ENCODE assay signal across 9 cellular contexts in the genomic region with DNA sequence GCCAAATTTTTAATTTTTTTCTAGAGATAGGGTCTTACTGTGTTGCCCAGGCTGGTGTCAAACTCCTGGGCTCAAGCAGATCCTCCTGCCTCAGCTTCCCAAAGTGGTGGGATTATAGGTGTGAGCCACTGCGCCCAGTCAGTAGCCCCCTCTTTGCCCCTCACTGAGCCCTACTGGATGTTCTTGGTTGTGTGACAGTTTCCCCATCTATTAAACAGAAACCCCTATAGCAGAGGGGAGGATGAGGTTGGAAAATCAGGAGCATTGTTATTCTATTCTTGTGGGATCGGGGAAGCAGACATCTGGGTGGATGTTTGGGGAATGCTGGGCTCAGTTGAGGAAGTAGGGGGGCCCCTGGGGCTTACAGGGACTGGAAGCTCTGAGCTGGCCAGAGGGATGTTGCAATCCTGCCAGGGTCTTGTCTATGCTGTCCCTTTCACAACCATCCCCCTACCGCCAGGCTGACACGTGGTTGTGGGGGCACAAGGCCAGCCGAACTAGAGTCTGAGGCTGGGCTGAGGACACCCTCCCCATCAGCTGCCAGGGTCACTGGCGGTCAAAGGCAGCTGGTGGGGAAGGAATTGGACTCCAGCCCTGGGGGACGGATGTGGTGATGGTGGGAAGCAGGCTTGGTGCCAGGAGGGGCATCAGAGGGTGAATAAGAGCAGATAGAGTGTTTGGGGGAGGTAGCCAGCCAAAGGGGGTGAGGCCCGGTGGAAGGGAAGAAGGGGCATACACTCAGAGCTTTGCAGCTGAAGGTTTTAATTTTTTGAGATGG. TPM values are rescaled to one million over a fixed set of nuclear protein-coding genes. Genes with fewer than 3 reads are reported as not detected.
DNase-seq lines count a peak whose midpoint lies in the region; ATAC-seq and TF ChIP-seq lines count a peak whose summit lies in the region.
"Had no signal": no experiment of that assay in that cellular context is flagged by ENCODE, and none has a peak within 500 bp of the region (broad histone marks: within the 10 kb centered on the region; RNA-seq: fewer than 3 reads in every experiment).

No MANE protein-coding gene starts in this region.

- peak; percentile 65 to 69 for ATAC-seq in upper lobe of left lung (ENCODE audit: low FRiP score in 2 of 2)

- TF ChIP-seq CTCF in upper lobe of left lung (IDR thresholded peaks at IDR 0.05), result no peak

- no peak for TF ChIP-seq EP300 in upper lobe of left lung (IDR thresholded peaks at IDR 0.05)

- H3K36me3 ChIP-seq in upper lobe of left lung, result no peaks in the 10 kb centered on the region

- H3K27me3 ChIP-seq in upper lobe of left lung, result no peaks in the 10 kb centered on the region

- no peak overlapping the region for H3K4me3 ChIP-seq in upper lobe of left lung

- TF ChIP-seq POLR2A in upper lobe of left lung (IDR thresholded peaks at IDR 0.05), result peak in 1 of 4 donors; percentile 31

- WGBS in upper lobe of left lung, 2 donors, result 26 to 43% methylated on average over 8 of the region's 8 CpGs

- peak; percentile 69 for DNase-seq in NK-92 treated with Interleukin-12 subunit alpha and Interleukin-12 subunit beta, amount 100 ng/mL, for 24 hours (lab: John Stamatoyannopoulos, UW)
- DNase-seq in NK-92 (lab: John Stamatoyannopoulos, UW; ENCODE audit: unreplicated experiment), result no peak
- DNase-seq in inferior parietal cortex (ENCODE audit: extremely low spot score), result peak; percentile 60
- DNase-seq in upper lobe of left lung, result peak in 1 of 2 donors; percentile 83
- no peak for DNase-seq in activated CD8-positive, alpha-beta memory T cell treated with anti-CD3 and anti-CD28 coated beads for 24 hours
- no peak for DNase-seq in COLO668 (lab: John Stamatoyannopoulos, UW; ENCODE audit: unreplicated experiment)
- DNase-seq: Karpas-422; stimulated activated CD8-positive, alpha-beta memory T cell treated with anti-CD3 and anti-CD28 coated beads, Interleukin-4, amount 100 ng/mL, for 48 hours had no signal

- peaks cover 12 to 36% (median 27%) of the 10 kb centered on the region in 4 donors for H3K4me1 ChIP-seq in upper lobe of left lung

- H3K27ac ChIP-seq in upper lobe of left lung, result peak overlapping the region in 2 of 4 donors; percentile 57 to 80

- H3K9me3 ChIP-seq in upper lobe of left lung, result no peaks in the 10 kb centered on the region

RNA-seq across cellular contexts. Expression of gene APOC1, which starts 10.9 kb away (rescaled TPM):
- total RNA-seq in upper lobe of left lung, result 100 to 1,000 TPM; 186 to 754 (median 527) TPM
- total RNA-seq: A172 had no signal

RNA-seq across cellular contexts. Expression of gene APOC4, which starts 16.7 kb away (rescaled TPM):
- 1 to 10 TPM in 1 of 6 donors, under 1 TPM in 1, not detected in 4; 0.49 to 2.7 TPM for total RNA-seq in upper lobe of left lung
- total RNA-seq: A172 had no signal

RNA-seq across cellular contexts. Expression of gene APOE, which starts 19.7 kb away (rescaled TPM):
- 1,000 to 10,000 TPM in 2 of 6 donors, 100 to 1,000 TPM in 4; 256 to 1,773 (median 644) TPM for total RNA-seq in upper lobe of left lung

RNA-seq across cellular contexts. Expression of gene APOC2, which starts 20.5 kb away (rescaled TPM):
- total RNA-seq in upper lobe of left lung, result 10 to 100 TPM in 5 of 6 donors, under 1 TPM in 1; 0.98 to 50.0 (median 22.8) TPM
- total RNA-seq: A172 had no signal

RNA-seq across cellular contexts. Expression of gene CLPTM1, which starts 29.9 kb away (rescaled TPM):
- total RNA-seq in upper lobe of left lung, result 100 to 1,000 TPM in 3 of 6 donors, 10 to 100 TPM in 3; 53.4 to 139 (median 99.6) TPM

Comparison
In these comparisons a context has a peak if more than half of its experiments do, and no peak if none do; other contexts are left out.
1. DNase-seq: peak in NK-92 treated with Interleukin-12 subunit alpha and Interleukin-12 subunit beta, amount 100 ng/mL, for 24 hours (single experiment) and inferior parietal cortex (single experiment); none in NK-92 (single experiment), activated CD8-positive, alpha-beta memory T cell treated with anti-CD3 and anti-CD28 coated beads for 24 hours (single experiment) and COLO668 (single experiment).